9 cellular contexts compared by ENCODE assay signal in the genomic region with DNA sequence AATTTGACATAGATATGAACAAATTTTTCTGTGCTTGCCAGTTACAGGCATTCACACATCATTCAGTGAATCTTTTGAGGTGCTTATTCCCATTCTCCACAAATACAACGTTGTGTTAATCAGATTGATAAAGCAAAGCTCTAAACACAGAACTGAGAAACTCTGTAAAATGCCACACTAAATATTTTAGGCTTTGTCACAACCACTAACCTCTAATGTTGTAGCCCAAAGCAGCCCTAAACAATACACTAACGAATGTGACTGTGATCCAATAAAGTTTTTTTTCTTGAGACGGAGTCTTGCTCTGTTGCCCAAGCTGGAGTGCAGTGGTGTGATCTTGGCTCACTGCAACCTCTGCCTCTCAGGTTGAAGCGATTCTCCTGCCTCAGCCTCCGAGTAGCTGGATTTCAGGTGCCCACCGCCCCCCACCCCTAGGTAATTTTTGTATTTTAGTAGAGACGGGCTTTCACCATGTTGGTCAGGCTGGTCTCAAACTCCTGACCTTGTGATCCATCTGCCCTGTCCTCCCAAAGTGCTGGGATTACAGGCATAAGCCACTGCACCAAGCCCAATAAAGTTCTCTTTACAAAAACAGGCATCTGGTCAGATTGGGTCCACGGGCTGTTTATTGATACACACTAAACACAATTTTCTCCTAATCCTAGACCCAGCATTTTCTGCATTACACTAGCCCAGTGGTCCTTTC. TPM values are rescaled to one million over a fixed set of nuclear protein-coding genes. Genes with fewer than 3 reads are reported as not detected.
A peak's percentile ranks its signal among the peaks of the same experiment; 100 is the strongest.
DNase-seq lines count a peak whose midpoint lies in the region; ATAC-seq and TF ChIP-seq lines count a peak whose summit lies in the region.
"Had no signal": no experiment of that assay in that cellular context is flagged by ENCODE, and none has a peak within 500 bp of the region (broad histone marks: within the 10 kb centered on the region; RNA-seq: fewer than 3 reads in every experiment).

No MANE protein-coding gene starts in this region.

- TF ChIP-seq CTCF in GM06990 (IDR thresholded peaks at IDR 0.05; ENCODE audit: insufficient read depth, low read length, poor library complexity, severe bottlenecking) = no peak
- no peak for TF ChIP-seq CTCF in activated B cell treated with CpG ODN at 0.5 μM for 24 hours (IDR thresholded peaks at IDR 0.05)
- TF ChIP-seq CTCF in ovary (IDR thresholded peaks at IDR 0.05) = peak in 1 of 3 donors; percentile 6

- no peak overlapping the region for H3K27ac ChIP-seq in ovary

- no peaks in the 10 kb centered on the region for H3K27me3 ChIP-seq in GM06990 (replicated peaks; ENCODE audit: control insufficient read depth, insufficient read depth, low read length)
- no peaks in the 10 kb centered on the region for H3K27me3 ChIP-seq in ovary

- H3K4me1 Mint-ChIP-seq in activated B cell treated with CpG ODN at 0.5 μM for 24 hours = peaks cover 43% of the 10 kb centered on the region

- POLR2A ChIA-PET in activated B cell treated with CpG ODN at 0.5 μM for 24 hours (lab: Charles Lee) = interaction anchor here (0.6 to 2.0 kb wide), 7 partner anchors 7 to 1648 kb away, joined by 3 to 17 read pairs (median 4); a partner anchor contains a TSS

- H3K4me3 Mint-ChIP-seq in activated B cell treated with CpG ODN at 0.5 μM for 24 hours = peak overlapping the region; percentile 75

- 67 to 79% (median 70%) methylated on average over 8 of the region's 8 CpGs for whole genome bisulfite sequencing in ovary, 3 donors

- no peaks in the 10 kb centered on the region for H3K9me3 ChIP-seq in ovary

- H3K36me3 Mint-ChIP-seq in activated B cell treated with CpG ODN at 0.5 μM for 24 hours (ENCODE audit: low read depth) = peaks cover 36% of the 10 kb centered on the region

- H3K36me3 ChIP-seq in GM06990 (ENCODE audit: control insufficient read depth, insufficient read depth, low read length) (peaks cover 10% of the 10 kb centered on the region), ovary (no peaks in the 10 kb centered on the region)

- H3K27ac Mint-ChIP-seq in activated B cell treated with CpG ODN at 0.5 μM for 24 hours = peak overlapping the region; percentile 88

- no peak for TF ChIP-seq EP300 in ovary (IDR thresholded peaks at IDR 0.05)

- ATAC-seq in GM19328 (IDR thresholded peaks at IDR 0.05; ENCODE audit: unreplicated experiment) (peak; percentile 29), HG02973 (IDR thresholded peaks at IDR 0.05; ENCODE audit: unreplicated experiment) (peak; percentile 36), activated B cell treated with CpG ODN at 0.5 μM for 24 hours (ENCODE audit: low read depth) (peak; percentile 8)
- no peak for ATAC-seq in activated CD4-positive, CD25-positive, alpha-beta regulatory T cell treated with anti-CD3 and anti-CD28 coated beads, Interleukin-2, amount 50 U/mL, for 24 hours

- intact Hi-C loops in activated B cell treated with CpG ODN at 0.5 μM for 24 hours (cut with micrococcal nuclease) (no loop called here), ovary (cut with DNase I) (no loop called here)

- no peaks in the 10 kb centered on the region for H3K4me1 ChIP-seq in ovary (ENCODE audit: insufficient read depth)

- no peaks in the 10 kb centered on the region for H3K9me3 Mint-ChIP-seq in activated B cell treated with CpG ODN at 0.5 μM for 24 hours

- TF ChIP-seq POLR2A in ovary (IDR thresholded peaks at IDR 0.05) = no peak

- no peaks in the 10 kb centered on the region for H3K27me3 Mint-ChIP-seq in activated B cell treated with CpG ODN at 0.5 μM for 24 hours

- H3K4me3 ChIP-seq in GM06990 (replicated peaks; ENCODE audit: low read depth, low read length) (no peak overlapping the region), ovary (no peak overlapping the region)

- DNase-seq in GM06990 (ENCODE audit: extremely low read depth, insufficient read length) (peak; percentile 33), activated B cell treated with CpG ODN at 0.5 μM for 24 hours (no peak), NCI-H1930 (lab: John Stamatoyannopoulos, UW) (no peak), putamen (ENCODE audit: low spot score) (no peak), ovary (no peak)
- DNase-seq: effector CD8-positive, alpha-beta T cell had no signal

- CTCF ChIA-PET in activated B cell treated with CpG ODN at 0.5 μM for 24 hours (lab: Charles Lee) = interaction anchor here (1.1 to 2.2 kb wide), 4 partner anchors 15 to 306 kb away, joined by 3 to 12 read pairs (median 5); no protein-coding TSS in a partner anchor

RNA-seq across cellular contexts. Expression of a gene that starts 6.9 kb away (rescaled TPM):
- 73.0 and 85.0 TPM in 2 replicates for total RNA-seq in activated B cell treated with CpG ODN at 0.5 μM for 24 hours
- total RNA-seq in ovary = 10 to 100 TPM; 21.7 to 88.1 (median 46.4) TPM
- polyA plus RNA-seq in ovary = 10 to 100 TPM; 22.7 to 80.5 TPM

Comparison
In these comparisons a context has a peak if more than half of its experiments do, and no peak if none do; other contexts are left out.
1. ATAC-seq: peak in GM19328 (single experiment), HG02973 (single experiment) and activated B cell treated with CpG ODN at 0.5 μM for 24 hours (single experiment); none in activated CD4-positive, CD25-positive, alpha-beta regulatory T cell treated with anti-CD3 and anti-CD28 coated beads, Interleukin-2, amount 50 U/mL, for 24 hours (0 of 2).